8 cellular contexts compared by ENCODE assay signal in genomic region chr2:20051518-20052228, GRCh38. TPM values are rescaled to one million over a fixed set of nuclear protein-coding genes. Genes with fewer than 3 reads are reported as not detected.
DNase-seq lines count a peak whose midpoint lies in the region; ATAC-seq, FAIRE-seq and TF ChIP-seq lines count a peak whose summit lies in the region.

Gene LAPTM4A, minus strand, starts transcription at chr2:20051628. Its CDS starts 108 bp downstream, at chr2:20051520.

- peak within 1 kb of the TSS; percentile 98 for H3K27ac ChIP-seq in WERI-Rb-1
- H3K27ac ChIP-seq in iPS-20b (ENCODE audit: low read length): peak within 1 kb of the TSS; percentile 88
- H3K27ac ChIP-seq in small intestine (ENCODE audit: low read depth in 1 of 2, low read length in 1 of 2): peak within 1 kb of the TSS; percentile 86 to 99

- H3K36me3 ChIP-seq in WERI-Rb-1: no peaks in the 10 kb centered on the region; the same call in none of the 2 replicates
- H3K36me3 ChIP-seq in bronchial epithelial cell (ENCODE audit: control insufficient read depth, insufficient read depth, low read length): no peaks in the 10 kb centered on the region
- H3K36me3 ChIP-seq in iPS-20b (ENCODE audit: insufficient read depth, low read depth, low read length): no peaks in the 10 kb centered on the region
- H3K36me3 ChIP-seq in small intestine (ENCODE audit: control insufficient read depth in 2 of 2, insufficient read depth in 2 of 2, low read length in 2 of 2): no peaks in the 10 kb centered on the region

- 0 to 1% (median 0%) methylated on average over 46 to 47 of the region's 47 CpGs for whole genome bisulfite sequencing in small intestine, 3 donors

- ATAC-seq in GM18909 (IDR thresholded peaks at IDR 0.05; ENCODE audit: poor library complexity, unreplicated experiment): peak; percentile 97
- ATAC-seq in HG03159 (IDR thresholded peaks at IDR 0.05; ENCODE audit: unreplicated experiment): peak; percentile 95

- H3K4me3 ChIP-seq in WERI-Rb-1 (ENCODE audit: low read depth, low read length) (peak within 1 kb of the TSS; percentile 98), bronchial epithelial cell (ENCODE audit: low read depth, low read length) (peak within 1 kb of the TSS; percentile 87), iPS-20b (ENCODE audit: low read length) (peak within 1 kb of the TSS; percentile 95), small intestine (ENCODE audit: low read depth in 1 of 2, low read length in 2 of 2) (peak within 1 kb of the TSS; percentile 83 to 88)

- peak within 1 kb of the TSS; percentile 92 for H3K9ac ChIP-seq in iPS-20b (ENCODE audit: low read depth, low read length)

- peaks cover 15% of the 10 kb centered on the region for H3K4me1 ChIP-seq in iPS-20b (ENCODE audit: insufficient read depth, low read length)
- H3K4me1 ChIP-seq in small intestine (ENCODE audit: control insufficient read depth in 2 of 2, insufficient read depth in 1 of 2, low read depth in 1 of 2, low read length in 1 of 2): peaks cover 6 to 19% of the 10 kb centered on the region in 2 donors

- no peak for FAIRE-seq in bronchial epithelial cell (lab: Jason Lieb, UNC)
- no peak for FAIRE-seq in small intestine (lab: Jason Lieb, UNC)

- no peaks in the 10 kb centered on the region for H3K9me3 ChIP-seq in WERI-Rb-1 (ENCODE audit: severe bottlenecking)
- no peaks in the 10 kb centered on the region for H3K9me3 ChIP-seq in iPS-20b (ENCODE audit: insufficient read depth, low read depth, low read length)
- H3K9me3 ChIP-seq in small intestine (ENCODE audit: control insufficient read depth, low read depth): no peaks in the 10 kb centered on the region

- DNase-seq in AG08396 (ENCODE audit: low spot score): peak; percentile 96
- DNase-seq in NCI-H2227 (lab: John Stamatoyannopoulos, UW; ENCODE audit: unreplicated experiment): peak; percentile 99
- peak; percentile 100 for DNase-seq in WERI-Rb-1
- DNase-seq in bronchial epithelial cell (ENCODE audit: low read depth): peak; percentile 99
- DNase-seq in small intestine: peak; percentile 100

- TF ChIP-seq CTCF in WERI-Rb-1 (IDR thresholded peaks at IDR 0.05; ENCODE audit: low read depth, low read length): 0 out of 2 replicates have a peak, but pooled peaks have one; percentile 4
- no peak for TF ChIP-seq CTCF in bronchial epithelial cell (IDR thresholded peaks at IDR 0.05; ENCODE audit: insufficient read depth, low read length, severe bottlenecking)

- no peaks in the 10 kb centered on the region for H3K27me3 ChIP-seq in WERI-Rb-1 (ENCODE audit: insufficient read depth, low read depth, severe bottlenecking)
- no peaks in the 10 kb centered on the region for H3K27me3 ChIP-seq in bronchial epithelial cell (ENCODE audit: control insufficient read depth, insufficient read depth, low read length)
- no peaks in the 10 kb centered on the region; the same call in 1 of the 2 replicates for H3K27me3 ChIP-seq in iPS-20b (ENCODE audit: insufficient read depth, low read length)
- no peaks in the 10 kb centered on the region for H3K27me3 ChIP-seq in small intestine (ENCODE audit: control insufficient read depth in 2 of 2, insufficient read depth in 2 of 2, low read length in 2 of 2)

RNA-seq across cellular contexts. Expression of gene LAPTM4A, which starts in this region (rescaled TPM):
- total RNA-seq in bronchial epithelial cell: 60.0 and 63.1 TPM in 2 replicates
- polyA plus RNA-seq in small intestine: 100 to 1,000 TPM in 1 of 3 donors, 10 to 100 TPM in 2; 47.6 to 231 (median 82.4) TPM

Comparison
In these comparisons a context has a peak if more than half of its experiments do, and no peak if none do; other contexts are left out.
1. Peak in every context shown above with its lines: DNase-seq, ATAC-seq, H3K4me3 ChIP-seq and H3K27ac ChIP-seq.